In genomic region chr12:31664038-31664437, GRCh38 we compare ENCODE assay signal across 21 cellular contexts. TPM values are rescaled to one million over a fixed set of nuclear protein-coding genes. Genes with fewer than 3 reads are reported as not detected.
DNase-seq lines count a peak whose midpoint lies in the region; ATAC-seq, FAIRE-seq and TF ChIP-seq lines count a peak whose summit lies in the region.
"Had no signal": no experiment of that assay in that cellular context is flagged by ENCODE, and none has a peak within 500 bp of the region (broad histone marks: within the 10 kb centered on the region; RNA-seq: fewer than 3 reads in every experiment).

No MANE protein-coding gene starts in this region.

- no peak for FAIRE-seq in small intestine (lab: Jason Lieb, UNC)
- FAIRE-seq: A204.1, H54, HTR-8/SVneo had no signal

- ATAC-seq in CD4-positive, alpha-beta T cell (ENCODE audit: poor library complexity), result no peak
- no peak for ATAC-seq in T-cell (replicated peaks in 1 of 4)
- ATAC-seq: CD8-positive, alpha-beta T cell; GM23338; HCT116 had no signal

- TF ChIP-seq CTCF in CD4-positive, alpha-beta T cell (IDR thresholded peaks at IDR 0.05), result no peak
- TF ChIP-seq CTCF in endothelial cell (IDR thresholded peaks at IDR 0.05; ENCODE audit: unreplicated experiment) (no peak), liver (IDR thresholded peaks at IDR 0.05; ENCODE audit: low read depth, low read length, missing input control) (no peak)

- H3K4me1 ChIP-seq in liver (ENCODE audit: control insufficient read depth in 4 of 4, insufficient read depth in 4 of 4, low read length in 3 of 4) (peaks cover 3 to 27% (median 14%) of the 10 kb centered on the region in 4 donors), small intestine (ENCODE audit: control insufficient read depth in 2 of 2, insufficient read depth in 1 of 2, low read depth in 1 of 2, low read length in 1 of 2) (no peaks in the 10 kb centered on the region)

- H3K9ac ChIP-seq in liver (ENCODE audit: low read depth in 1 of 2, low read length in 2 of 2), result no peak overlapping the region

- no peak overlapping the region for H3K27ac ChIP-seq in CD4-positive, alpha-beta T cell (ENCODE audit: low read depth, low read length)
- H3K27ac ChIP-seq in liver (ENCODE audit: low read depth in 1 of 2, low read length in 2 of 2), result peak overlapping the region; percentile 42 to 45
- H3K27ac ChIP-seq in small intestine (ENCODE audit: low read depth in 1 of 2, low read length in 1 of 2), result no peak overlapping the region
- H3K27ac ChIP-seq: C4-2B, HL-60 had no signal

- H3K9me3 ChIP-seq in CD4-positive, alpha-beta T cell (ENCODE audit: control insufficient read depth, low read length), result peaks cover 4% of the 10 kb centered on the region
- H3K9me3 ChIP-seq in liver (ENCODE audit: control insufficient read depth in 4 of 4, low read length in 3 of 4) (peaks cover 0 to 5% (median 1%) of the 10 kb centered on the region in 4 donors), small intestine (ENCODE audit: control insufficient read depth, low read depth) (no peaks in the 10 kb centered on the region)

- peak; percentile 41 to 46 for TF ChIP-seq RAD21 in liver (IDR thresholded peaks at IDR 0.05)

- no peaks in the 10 kb centered on the region for H3K27me3 ChIP-seq in CD4-positive, alpha-beta T cell (ENCODE audit: control insufficient read depth, insufficient read depth, low read length)
- H3K27me3 ChIP-seq in liver (ENCODE audit: control insufficient read depth in 4 of 4, insufficient read depth in 4 of 4, low read length in 3 of 4) (no peaks in the 10 kb centered on the region), small intestine (ENCODE audit: control insufficient read depth in 2 of 2, insufficient read depth in 2 of 2, low read length in 2 of 2) (no peaks in the 10 kb centered on the region)

- intact Hi-C loops in CD4-positive, alpha-beta T cell (cut with DNase I, micrococcal nuclease), result no loop called here

- H3K4me3 Mint-ChIP-seq in CD4-positive, alpha-beta T cell, result no peak overlapping the region
- H3K4me3 Mint-ChIP-seq in endothelial cell (ENCODE audit: unreplicated experiment) (peak overlapping the region; percentile 52), T-cell (no peak overlapping the region)
- H3K4me3 Mint-ChIP-seq: CD8-positive, alpha-beta T cell; GM23338; HFFc6 had no signal

- POLR2A ChIA-PET in CD4-positive, alpha-beta T cell (lab: Charles Lee), result interaction anchor here (1.0 kb wide), 1 partner anchor 11 kb away, joined by 4 read pairs; no protein-coding TSS in a partner anchor
- POLR2A ChIA-PET in T-cell (lab: Charles Lee), result interaction anchor here in 1 of 2 donors (0.5 kb wide), 1 partner anchor 1044 kb away, joined by 3 read pairs; no protein-coding TSS in a partner anchor

- peaks cover 0 to 7% (median 1%) of the 10 kb centered on the region in 4 donors for H3K36me3 ChIP-seq in liver (ENCODE audit: control insufficient read depth in 4 of 4, insufficient read depth in 3 of 4, low read depth in 1 of 4, low read length in 3 of 4)
- H3K36me3 ChIP-seq in small intestine (ENCODE audit: control insufficient read depth in 2 of 2, insufficient read depth in 2 of 2, low read length in 2 of 2), result peaks cover 0 to 3% of the 10 kb centered on the region in 2 donors

- peak overlapping the region in 1 of 3 donors; percentile 21 for H3K4me3 ChIP-seq in liver (ENCODE audit: low read depth in 1 of 3, low read length in 3 of 3)
- no peak overlapping the region for H3K4me3 ChIP-seq in small intestine (ENCODE audit: low read depth in 1 of 2, low read length in 2 of 2)
- H3K4me3 ChIP-seq: GM23338 had no signal

- no peaks in the 10 kb centered on the region for H3K9me3 Mint-ChIP-seq in CD4-positive, alpha-beta T cell
- H3K9me3 Mint-ChIP-seq in endothelial cell (ENCODE audit: unreplicated experiment) (no peaks in the 10 kb centered on the region), T-cell (peaks cover 3 to 10% (median 4%) of the 10 kb centered on the region in 3 donors)

- no peak for DNase-seq in CD4-positive, alpha-beta T cell
- DNase-seq in endothelial cell (ENCODE audit: low spot score), result no peak
- peak; percentile 53 for DNase-seq in small intestine
- no peak for DNase-seq in HT-29 (ENCODE audit: low spot score)
- no peak for DNase-seq in NCI-H526 (lab: John Stamatoyannopoulos, UW)
- DNase-seq in SW 1271 (lab: John Stamatoyannopoulos, UW), result no peak
- no peak for DNase-seq in T-cell
- DNase-seq: ACHN; Calu3; CD8-positive, alpha-beta T cell; DMS79 treated with DMSO at 0.1 percent for 48 hours; GF-D8; HFFc6 had no signal

- no peaks in the 10 kb centered on the region for H3K27me3 Mint-ChIP-seq in CD4-positive, alpha-beta T cell
- H3K27me3 Mint-ChIP-seq in endothelial cell (ENCODE audit: unreplicated experiment) (peaks cover 5% of the 10 kb centered on the region), T-cell (no peaks in the 10 kb centered on the region)

- H3K36me3 Mint-ChIP-seq in CD4-positive, alpha-beta T cell (ENCODE audit: low read depth), result peaks cover 15% of the 10 kb centered on the region
- peaks cover 24% of the 10 kb centered on the region for H3K36me3 Mint-ChIP-seq in endothelial cell (ENCODE audit: low read depth, unreplicated experiment)
- H3K36me3 Mint-ChIP-seq in T-cell, result peaks cover 7% of the 10 kb centered on the region

- CTCF ChIA-PET in CD4-positive, alpha-beta T cell (lab: Charles Lee), result interaction anchor here (1.5 kb wide), 1 partner anchor 18 kb away, joined by 3 read pairs; no protein-coding TSS in a partner anchor
- CTCF ChIA-PET in T-cell (lab: Charles Lee), result no interaction called here

- WGBS in liver, result 38% methylated on average over 6 of the region's 6 CpGs
- WGBS in small intestine, 3 donors, result 64 to 79% (median 66%) methylated on average over 6 of the region's 6 CpGs

- H3K4me1 Mint-ChIP-seq in CD4-positive, alpha-beta T cell (ENCODE audit: low read depth), result peaks cover 11% of the 10 kb centered on the region
- H3K4me1 Mint-ChIP-seq in endothelial cell (ENCODE audit: unreplicated experiment) (peaks cover 5% of the 10 kb centered on the region), T-cell (peaks cover 0 to 16% (median 13%) of the 10 kb centered on the region in 3 donors)
- H3K4me1 Mint-ChIP-seq: GM23338 had no signal

- H3K27ac Mint-ChIP-seq in CD4-positive, alpha-beta T cell, result peak overlapping the region; percentile 1
- no peak overlapping the region for H3K27ac Mint-ChIP-seq in endothelial cell (ENCODE audit: unreplicated experiment)
- H3K27ac Mint-ChIP-seq in T-cell, result no peak overlapping the region
- H3K27ac Mint-ChIP-seq: CD8-positive, alpha-beta T cell; GM23338; HFFc6 had no signal

TF ChIP-seq in liver, 16 proteins besides CTCF, POLR2A, EP300 and RAD21 (continues in another document):
- TF ChIP-seq TAF1 (conservative IDR thresholded peaks at IDR 0.05), result peak; percentile 29
- TF ChIP-seq HNF4A (conservative IDR thresholded peaks at IDR 0.05), result peak; percentile 99 to 100
- TF ChIP-seq FOXA1 (IDR thresholded peaks at IDR 0.05), result peak; percentile 58
- peak in 1 of 2 donors; percentile 75 for TF ChIP-seq JUND (IDR thresholded peaks at IDR 0.05)
- TF ChIP-seq, protein P1, sequence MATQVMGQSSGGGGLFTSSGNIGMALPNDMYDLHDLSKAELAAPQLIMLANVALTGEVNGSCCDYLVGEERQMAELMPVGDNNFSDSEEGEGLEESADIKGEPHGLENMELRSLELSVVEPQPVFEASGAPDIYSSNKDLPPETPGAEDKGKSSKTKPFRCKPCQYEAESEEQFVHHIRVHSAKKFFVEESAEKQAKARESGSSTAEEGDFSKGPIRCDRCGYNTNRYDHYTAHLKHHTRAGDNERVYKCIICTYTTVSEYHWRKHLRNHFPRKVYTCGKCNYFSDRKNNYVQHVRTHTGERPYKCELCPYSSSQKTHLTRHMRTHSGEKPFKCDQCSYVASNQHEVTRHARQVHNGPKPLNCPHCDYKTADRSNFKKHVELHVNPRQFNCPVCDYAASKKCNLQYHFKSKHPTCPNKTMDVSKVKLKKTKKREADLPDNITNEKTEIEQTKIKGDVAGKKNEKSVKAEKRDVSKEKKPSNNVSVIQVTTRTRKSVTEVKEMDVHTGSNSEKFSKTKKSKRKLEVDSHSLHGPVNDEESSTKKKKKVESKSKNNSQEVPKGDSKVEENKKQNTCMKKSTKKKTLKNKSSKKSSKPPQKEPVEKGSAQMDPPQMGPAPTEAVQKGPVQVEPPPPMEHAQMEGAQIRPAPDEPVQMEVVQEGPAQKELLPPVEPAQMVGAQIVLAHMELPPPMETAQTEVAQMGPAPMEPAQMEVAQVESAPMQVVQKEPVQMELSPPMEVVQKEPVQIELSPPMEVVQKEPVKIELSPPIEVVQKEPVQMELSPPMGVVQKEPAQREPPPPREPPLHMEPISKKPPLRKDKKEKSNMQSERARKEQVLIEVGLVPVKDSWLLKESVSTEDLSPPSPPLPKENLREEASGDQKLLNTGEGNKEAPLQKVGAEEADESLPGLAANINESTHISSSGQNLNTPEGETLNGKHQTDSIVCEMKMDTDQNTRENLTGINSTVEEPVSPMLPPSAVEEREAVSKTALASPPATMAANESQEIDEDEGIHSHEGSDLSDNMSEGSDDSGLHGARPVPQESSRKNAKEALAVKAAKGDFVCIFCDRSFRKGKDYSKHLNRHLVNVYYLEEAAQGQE (IDR thresholded peaks at IDR 0.05), result peak; percentile 74
- TF ChIP-seq FOXA2 (IDR thresholded peaks at IDR 0.05), result no peak
- TF ChIP-seq YY1 (IDR thresholded peaks at IDR 0.05), result peak; percentile 74
- TF ChIP-seq SP1 (IDR thresholded peaks at IDR 0.05), result peak; percentile 97
- peak; percentile 51 for TF ChIP-seq MAX (IDR thresholded peaks at IDR 0.05)
- TF ChIP-seq HNF4G (IDR thresholded peaks at IDR 0.05), result peak; percentile 98
- no peak for TF ChIP-seq GABPA (IDR thresholded peaks at IDR 0.05 in 1 of 2, conservative IDR thresholded peaks at IDR 0.05 in 1 of 2)
- TF ChIP-seq ATF3 (IDR thresholded peaks at IDR 0.05), result no peak
- peak; percentile 88 to 93 for TF ChIP-seq RXRA (IDR thresholded peaks at IDR 0.05)
- no peak for TF ChIP-seq NR2F2 (IDR thresholded peaks at IDR 0.05)
- no peak for TF ChIP-seq EGR1 (IDR thresholded peaks at IDR 0.05; ENCODE audit: low read depth in 2 of 2)

RNA-seq across cellular contexts. Expression of gene ETFBKMT, which starts 4.5 kb away (rescaled TPM):
- under 1 TPM; 0.38 to 0.92 TPM for total RNA-seq in CD4-positive, alpha-beta T cell
- total RNA-seq in endothelial cell (ENCODE audit: unreplicated experiment) (3.6 TPM), liver (1 to 10 TPM; 4.6 to 4.8 TPM), T-cell (1 to 10 TPM in 4 of 5 donors, under 1 TPM in 1; 0.48 to 2.1 (median 1.6) TPM)
- polyA plus RNA-seq in liver (1 to 10 TPM; 1.9 to 4.4 TPM), small intestine (1 to 10 TPM; 1.3 to 2.2 (median 1.8) TPM)
- total RNA-seq in HT-29 (2014; rRNA removed; shearing (Covaris generic)), result 0.08 and 1.1 TPM in 2 replicates

Comparison
In these comparisons a context has a peak if more than half of its experiments do, and no peak if none do; other contexts are left out.
1. H3K27ac ChIP-seq: peak in liver (2 of 2); none in CD4-positive, alpha-beta T cell (single experiment) and small intestine (0 of 2).